In the genomic region with DNA sequence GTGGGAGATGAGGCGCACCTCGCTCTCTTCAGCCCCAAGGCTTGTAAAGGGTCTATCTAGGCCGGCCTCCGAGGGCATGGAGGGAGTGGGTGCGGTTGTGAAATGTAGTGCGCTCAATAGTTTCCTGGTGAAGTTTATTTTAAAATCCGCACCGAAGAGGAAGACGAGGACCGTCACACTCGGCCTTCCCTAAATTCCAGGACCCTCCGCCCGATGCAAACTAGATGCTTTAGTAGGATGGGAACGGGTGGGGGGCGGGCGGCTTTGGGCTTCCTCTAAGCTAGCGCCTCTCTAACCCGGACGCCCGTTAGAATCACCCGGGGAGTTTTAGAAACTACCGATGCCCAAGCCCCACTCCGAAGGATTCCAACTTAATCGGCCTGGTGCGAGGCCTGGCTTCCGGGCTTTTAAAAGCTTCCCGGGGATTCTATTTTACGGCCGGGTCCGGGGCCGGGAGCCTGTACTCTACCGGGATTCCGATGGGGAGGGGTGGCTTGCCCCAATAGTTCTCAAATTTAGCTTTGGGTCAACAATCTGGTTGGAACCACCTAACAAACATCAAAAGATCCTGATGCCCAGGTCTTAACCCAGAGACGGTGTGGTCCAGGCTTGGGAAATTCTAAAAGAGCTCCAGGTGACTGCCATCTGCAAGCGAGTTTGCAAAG, we compare ENCODE assay signal across 7 cellular contexts.
DNase-seq lines count a peak whose midpoint lies in the region; ATAC-seq and TF ChIP-seq lines count a peak whose summit lies in the region.

No MANE protein-coding gene starts in this region.

- H3K27ac ChIP-seq in muscle layer of colon (ENCODE audit: low read depth, low read length): no peak overlapping the region

- ATAC-seq in GM18907 (IDR thresholded peaks at IDR 0.05; ENCODE audit: unreplicated experiment) (peak; percentile 10), HG03139 (IDR thresholded peaks at IDR 0.05; ENCODE audit: unreplicated experiment) (peak; percentile 2), HG02678 (IDR thresholded peaks at IDR 0.05; ENCODE audit: unreplicated experiment) (no peak)

- H3K4me3 ChIP-seq in astrocyte of the cerebellum (ENCODE audit: low read depth, low read length) (peak overlapping the region; percentile 27), muscle layer of colon (ENCODE audit: low read depth in 1 of 2, low read length in 2 of 2) (peak overlapping the region; percentile 74 to 96)

- no peak for TF ChIP-seq CTCF in astrocyte of the cerebellum (IDR thresholded peaks at IDR 0.05; ENCODE audit: low read depth, low read length, missing control alignments)

- H3K27me3 ChIP-seq in muscle layer of colon (ENCODE audit: control insufficient read depth in 1 of 2, insufficient read depth in 2 of 2, low read length in 2 of 2): no peaks in the 10 kb centered on the region

- peaks cover 31% of the 10 kb centered on the region for H3K4me1 ChIP-seq in muscle layer of colon (ENCODE audit: insufficient read depth, low read length)

- in situ Hi-C loops in astrocyte of the cerebellum (cut with HindIII; ENCODE audit: low sequenced_read_pairs): no loop called here

- peak overlapping the region; percentile 33 for H3K9ac ChIP-seq in muscle layer of colon (ENCODE audit: low read length)

- H3K9me3 ChIP-seq in muscle layer of colon (ENCODE audit: low read length): no peaks in the 10 kb centered on the region

- H3K36me3 ChIP-seq in muscle layer of colon (ENCODE audit: insufficient read depth, low read length): no peaks in the 10 kb centered on the region

- DNase-seq in astrocyte of the cerebellum (ENCODE audit: low read depth): no peak
- DNase-seq in effector CD4-positive, alpha-beta T cell: no peak
- no peak for DNase-seq in stimulated activated CD4-positive, alpha-beta T cell treated with anti-CD3 and anti-CD28 coated beads, Interleukin-4, amount 100 ng/mL, for 4 hours
